Comparison of ENCODE assay signal across 11 cellular contexts in genomic region chr17:80068301-80069160, GRCh38. TPM values are rescaled to one million over a fixed set of nuclear protein-coding genes. Genes with fewer than 3 reads are reported as not detected.
DNase-seq lines count a peak whose midpoint lies in the region; ATAC-seq and TF ChIP-seq lines count a peak whose summit lies in the region.
"Had no signal": no experiment of that assay in that cellular context is flagged by ENCODE, and none has a peak within 500 bp of the region (broad histone marks: within the 10 kb centered on the region; RNA-seq: fewer than 3 reads in every experiment).

No MANE protein-coding gene starts in this region.

- TF ChIP-seq CTCF in fibroblast of the aortic adventitia (IDR thresholded peaks at IDR 0.05; ENCODE audit: insufficient read depth, low read length), result no peak

- peak overlapping the region; percentile 25 for H3K4me3 ChIP-seq in fibroblast of the aortic adventitia (ENCODE audit: low read depth, low read length)
- H3K4me3 ChIP-seq: cardiac muscle cell had no signal

- no peak for ATAC-seq in HG02973 (IDR thresholded peaks at IDR 0.05; ENCODE audit: unreplicated experiment)

- in situ Hi-C loops in SK-MEL-5 (cut with HindIII; ENCODE audit: low pct_unique_long_range_greater_than_20kb, low sequenced_read_pairs), result no loop called here

- DNase-seq in AG08396 (ENCODE audit: low spot score) (peak; percentile 79), SK-MEL-5 (ENCODE audit: low read depth, low spot score) (peak; percentile 55), fibroblast of the aortic adventitia (ENCODE audit: low read depth) (peak; percentile 87), non-pigmented ciliary epithelial cell (ENCODE audit: low read depth) (peak; percentile 37), SHP77 (lab: John Stamatoyannopoulos, UW) (no peak), NCI-H2081 (lab: John Stamatoyannopoulos, UW) (no peak), erythroblast (lab: John Stamatoyannopoulos, UW) (no peak)
- DNase-seq: ACHN; activated CD4-positive, alpha-beta memory T cell treated with anti-CD3 and anti-CD28 coated beads, Interleukin-2, amount 10 ng/mL, durations not matched to agents 7 days and 5 days had no signal

- no peak for TF ChIP-seq POLR2A in erythroblast (IDR thresholded peaks at IDR 0.05; ENCODE audit: low read length)

RNA-seq across cellular contexts. Expression of gene CCDC40, which starts 32.1 kb away (rescaled TPM):
- 9.0 and 12.9 TPM in 2 replicates for total RNA-seq in SK-MEL-5 (2014; rRNA removed; shearing (Covaris generic))
- 9.8 and 17.5 TPM in 2 replicates for polyA plus RNA-seq in SK-MEL-5 (2015; cell fraction: cytosol; rRNA removed)
- 69.5 and 75.4 TPM in 2 replicates for polyA plus RNA-seq in SK-MEL-5 (2015; cell fraction: nucleus; rRNA removed)
- total RNA-seq in fibroblast of the aortic adventitia (ENCODE audit: low replicate concordance), result 3.0 and 5.2 TPM in 2 replicates
- total RNA-seq: activated CD4-positive, alpha-beta memory T cell treated with anti-CD3 and anti-CD28 coated beads, Interleukin-2, amount 10 ng/mL, durations not matched to agents 7 days and 5 days had no signal

RNA-seq across cellular contexts. Expression of gene GAA, which starts 32.9 kb away (rescaled TPM):
- total RNA-seq in SK-MEL-5 (2014; rRNA removed; shearing (Covaris generic)), result 88.7 and 97.7 TPM in 2 replicates
- 242 and 314 TPM in 2 replicates for polyA plus RNA-seq in SK-MEL-5 (2015; cell fraction: cytosol; rRNA removed)
- 487 and 533 TPM in 2 replicates for polyA plus RNA-seq in SK-MEL-5 (2015; cell fraction: nucleus; rRNA removed)
- total RNA-seq in fibroblast of the aortic adventitia (ENCODE audit: low replicate concordance), result 66.6 and 75.1 TPM in 2 replicates

RNA-seq across cellular contexts. Expression of gene TBC1D16, which starts 32.9 kb away (rescaled TPM):
- 1,021 and 1,023 TPM in 2 replicates for total RNA-seq in SK-MEL-5 (2014; rRNA removed; shearing (Covaris generic))
- polyA plus RNA-seq in SK-MEL-5 (2015; cell fraction: cytosol; rRNA removed), result 967 and 1,143 TPM in 2 replicates
- 973 and 1,036 TPM in 2 replicates for polyA plus RNA-seq in SK-MEL-5 (2015; cell fraction: nucleus; rRNA removed)
- total RNA-seq in fibroblast of the aortic adventitia (ENCODE audit: low replicate concordance), result 33.4 and 37.8 TPM in 2 replicates

Comparison
In these comparisons a context has a peak if more than half of its experiments do, and no peak if none do; other contexts are left out.
1. DNase-seq: peak in AG08396 (single experiment), SK-MEL-5 (single experiment), fibroblast of the aortic adventitia (single experiment) and non-pigmented ciliary epithelial cell (single experiment); none in SHP77 (0 of 2), NCI-H2081 (0 of 2) and erythroblast (0 of 2).
2. RNA of gene TBC1D16, which starts 32.9 kb away (total RNA-seq): 1,021 to 1,023 TPM in SK-MEL-5; 33.4 to 37.8 TPM in fibroblast of the aortic adventitia; every median in the first group is over 10 times any median in the second.